ENCODE assay signal across 24 cellular contexts in the genomic region with DNA sequence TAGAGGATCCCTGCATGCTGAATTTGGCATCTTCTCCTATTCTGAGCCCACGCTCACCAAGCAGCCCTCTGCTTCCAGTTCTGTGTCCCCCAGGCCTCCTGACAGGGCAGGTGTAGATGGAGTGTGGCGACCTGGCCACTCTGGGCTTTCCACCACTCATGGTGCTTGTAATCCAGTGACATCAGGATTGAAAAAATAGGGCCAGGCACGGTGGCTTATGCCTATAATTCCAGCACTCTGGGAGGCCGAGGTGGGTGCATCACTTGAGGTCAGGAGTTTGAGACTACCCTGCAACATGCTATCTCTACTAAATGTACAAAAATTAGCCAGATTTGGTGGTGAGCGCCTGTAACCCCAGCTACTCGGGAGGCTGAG.
"Had no signal": no experiment of that assay in that cellular context is flagged by ENCODE, and none has a peak within 500 bp of the region (broad histone marks: within the 10 kb centered on the region; RNA-seq: fewer than 3 reads in every experiment).

No MANE protein-coding gene starts in this region.

- H3K27ac ChIP-seq: gastrocnemius medialis, heart left ventricle, neutrophil, pancreas, prostate gland, sigmoid colon, stomach, thyroid gland had no signal

- H3K4me3 Mint-ChIP-seq: memory B cell; natural killer cell; stimulated activated effector memory CD8-positive, alpha-beta T cell treated with anti-CD3 and anti-CD28 coated beads, Interleukin-12 subunit alpha, Interleukin-12 subunit beta, amount 100 ng/mL, for 72 hours had no signal

- H3K4me1 ChIP-seq: pancreas, prostate gland had no signal

- H3K27ac Mint-ChIP-seq: memory B cell; natural killer cell; stimulated activated effector memory CD8-positive, alpha-beta T cell treated with anti-CD3 and anti-CD28 coated beads, Interleukin-12 subunit alpha, Interleukin-12 subunit beta, amount 100 ng/mL, for 72 hours had no signal

- H3K9me3 ChIP-seq: gastrocnemius medialis, heart left ventricle, neutrophil, pancreas, prostate gland, sigmoid colon, stomach, thyroid gland, vagina had no signal

- H3K27me3 Mint-ChIP-seq: memory B cell had no signal

- H3K27me3 ChIP-seq: gastrocnemius medialis, heart left ventricle, neutrophil, pancreas, sigmoid colon, stomach, thyroid gland, vagina had no signal

- H3K4me3 ChIP-seq: gastrocnemius medialis, heart left ventricle, lung, pancreas, prostate gland, sigmoid colon, stomach, thyroid gland, vagina had no signal

- H3K9me3 Mint-ChIP-seq: memory B cell; natural killer cell; stimulated activated effector memory CD8-positive, alpha-beta T cell treated with anti-CD3 and anti-CD28 coated beads, Interleukin-12 subunit alpha, Interleukin-12 subunit beta, amount 100 ng/mL, for 72 hours had no signal

- H3K4me1 Mint-ChIP-seq: natural killer cell had no signal

- DNase-seq: cortex of kidney; effector CD4-positive, alpha-beta T cell; foreskin fibroblast; hippocampal formation; kidney glomerular epithelial cell; natural killer cell; sigmoid colon; stimulated activated CD4-positive, alpha-beta T cell treated with anti-CD3 and anti-CD28 coated beads, Interleukin-2, amount 100 ng/mL, for 24 hours; stimulated activated CD4-positive, alpha-beta T cell treated with anti-CD3 and anti-CD28 coated beads, Interleukin-4, amount 100 ng/mL, for 24 hours; stimulated activated naive CD4-positive, alpha-beta T cell treated with Interleukin-2 at 50 U/mL for 16 hours; stomach; thyroid gland; trophoblast cell had no signal

- H3K36me3 Mint-ChIP-seq: natural killer cell had no signal

- ATAC-seq: esophagus mucosa; gastrocnemius medialis; heart left ventricle; natural killer cell; pancreas; right cardiac atrium; stimulated activated effector memory CD8-positive, alpha-beta T cell treated with anti-CD3 and anti-CD28 coated beads, Interleukin-12 subunit alpha, Interleukin-12 subunit beta, amount 100 ng/mL, for 72 hours had no signal
